In genomic region chr7:134690016-134690415, GRCh38 we compare ENCODE assay signal across 9 cellular contexts. TPM values are rescaled to one million over a fixed set of nuclear protein-coding genes. Genes with fewer than 3 reads are reported as not detected.
DNase-seq lines count a peak whose midpoint lies in the region; ATAC-seq and TF ChIP-seq lines count a peak whose summit lies in the region.
"Had no signal": no experiment of that assay in that cellular context is flagged by ENCODE, and none has a peak within 500 bp of the region (broad histone marks: within the 10 kb centered on the region; RNA-seq: fewer than 3 reads in every experiment).

No MANE protein-coding gene starts in this region.

- ATAC-seq in HG03442 (IDR thresholded peaks at IDR 0.05; ENCODE audit: unreplicated experiment) (no peak), HG03039 (IDR thresholded peaks at IDR 0.05; ENCODE audit: unreplicated experiment) (no peak)

- H3K4me3 Mint-ChIP-seq in nephron (peak overlapping the region in 1 of 3 experiments; percentile 15), CD14-positive monocyte (no peak overlapping the region), endothelial cell (ENCODE audit: unreplicated experiment) (no peak overlapping the region)
- H3K4me3 Mint-ChIP-seq: activated naive CD8-positive, alpha-beta T cell had no signal

- DNase-seq in AG20443 (ENCODE audit: low spot score) = peak; percentile 58
- DNase-seq in MM.1S = peak; percentile 65
- DNase-seq in dermis microvascular lymphatic vessel endothelial cell (ENCODE audit: low read depth in 2 of 2) = peak; percentile 40 to 47
- no peak for DNase-seq in CD14-positive monocyte (ENCODE audit: low spot score)
- DNase-seq in endothelial cell (ENCODE audit: low spot score) = no peak

- H3F3A ChIP-seq in MM.1S (ENCODE audit: insufficient read depth, low read length) = no peaks in the 10 kb centered on the region

- H3K27ac Mint-ChIP-seq in nephron (peak overlapping the region; percentile 53 to 96 (median 94)), CD14-positive monocyte (no peak overlapping the region), endothelial cell (ENCODE audit: unreplicated experiment) (no peak overlapping the region)
- H3K27ac Mint-ChIP-seq: activated naive CD8-positive, alpha-beta T cell had no signal

- H3K79me2 ChIP-seq in MM.1S (ENCODE audit: low read length) = no peaks in the 10 kb centered on the region

- peak overlapping the region; percentile 3 for H2AFZ ChIP-seq in MM.1S (ENCODE audit: low read length)

- H3K9me3 ChIP-seq in MM.1S (replicated peaks; ENCODE audit: insufficient read depth, low read length) = no peaks in the 10 kb centered on the region

- TF ChIP-seq CTCF in MM.1S (IDR thresholded peaks at IDR 0.05; ENCODE audit: low read length) = peak; percentile 61
- peak; percentile 57 to 67 (median 66) for TF ChIP-seq CTCF in nephron (IDR thresholded peaks at IDR 0.05; ENCODE audit: unreplicated experiment in 3 of 3)
- TF ChIP-seq CTCF in CD14-positive monocyte (IDR thresholded peaks at IDR 0.05) = no peak
- TF ChIP-seq CTCF in endothelial cell (IDR thresholded peaks at IDR 0.05; ENCODE audit: unreplicated experiment) = no peak

- no peak overlapping the region for H3K9ac ChIP-seq in MM.1S (ENCODE audit: low read length)

- H3K9me3 Mint-ChIP-seq in nephron (no peaks in the 10 kb centered on the region), CD14-positive monocyte (no peaks in the 10 kb centered on the region), endothelial cell (ENCODE audit: unreplicated experiment) (no peaks in the 10 kb centered on the region)

- H3K4me1 Mint-ChIP-seq in nephron (peaks cover 58% of the 10 kb centered on the region), CD14-positive monocyte (peaks cover 4% of the 10 kb centered on the region), endothelial cell (ENCODE audit: unreplicated experiment) (peaks cover 11% of the 10 kb centered on the region)

- H3K27me3 ChIP-seq in MM.1S (replicated peaks; ENCODE audit: insufficient read depth, low read length) = no peaks in the 10 kb centered on the region

- intact Hi-C loops in CD14-positive monocyte (cut with micrococcal nuclease) = no loop called here

- peaks cover 4% of the 10 kb centered on the region for H3K27me3 Mint-ChIP-seq in nephron (ENCODE audit: low read depth)
- H3K27me3 Mint-ChIP-seq in CD14-positive monocyte (ENCODE audit: low read depth in 3 of 3) = peaks cover 0 to 25% (median 12%) of the 10 kb centered on the region in 3 donors
- H3K27me3 Mint-ChIP-seq in endothelial cell (ENCODE audit: unreplicated experiment) = no peaks in the 10 kb centered on the region

- H3K27ac ChIP-seq in MM.1S (ENCODE audit: low read length) = no peak overlapping the region

- peak overlapping the region; percentile 28; the same call in 1 of the 2 replicates for H3K4me2 ChIP-seq in MM.1S (ENCODE audit: low read depth, low read length)

- no peaks in the 10 kb centered on the region for H3K36me3 ChIP-seq in MM.1S (replicated peaks; ENCODE audit: insufficient read depth, low read length)

- no peaks in the 10 kb centered on the region for H3K4me1 ChIP-seq in MM.1S (ENCODE audit: low read length)

- H3K4me3 ChIP-seq in MM.1S (ENCODE audit: low read length) = peak overlapping the region; percentile 9; the same call in 1 of the 2 replicates

- no peaks in the 10 kb centered on the region for H4K20me1 ChIP-seq in MM.1S (ENCODE audit: insufficient read depth, low read length)

- H3K36me3 Mint-ChIP-seq in nephron (ENCODE audit: low read depth) (no peaks in the 10 kb centered on the region), CD14-positive monocyte (no peaks in the 10 kb centered on the region), endothelial cell (ENCODE audit: low read depth, unreplicated experiment) (no peaks in the 10 kb centered on the region)
- H3K36me3 Mint-ChIP-seq: activated naive CD8-positive, alpha-beta T cell had no signal

- H3K9me2 ChIP-seq in MM.1S (replicated peaks; ENCODE audit: insufficient read depth, low read length) = no peaks in the 10 kb centered on the region

RNA-seq across cellular contexts. Expression of gene BPGM, which starts 43.4 kb away (rescaled TPM):
- 9.8 and 10.9 TPM in 2 replicates for total RNA-seq in dermis microvascular lymphatic vessel endothelial cell
- 10 to 100 TPM; 18.4 to 20.6 TPM for polyA plus RNA-seq in CD14-positive monocyte
- total RNA-seq in endothelial cell (ENCODE audit: unreplicated experiment) = 17.7 TPM

Comparison
In these comparisons a context has a peak if more than half of its experiments do, and no peak if none do; other contexts are left out.
1. DNase-seq: peak in AG20443 (single experiment), MM.1S (single experiment) and dermis microvascular lymphatic vessel endothelial cell (2 of 2); none in CD14-positive monocyte (single experiment) and endothelial cell (single experiment).
2. CTCF ChIP-seq: peak in MM.1S (single experiment) and nephron (3 of 3); none in CD14-positive monocyte (single experiment) and endothelial cell (single experiment).
3. H3K27ac Mint-ChIP-seq: peak in nephron (3 of 3); none in CD14-positive monocyte (0 of 7) and endothelial cell (single experiment).